Comparison of ENCODE assay signal across 2 cellular contexts in the genomic region with DNA sequence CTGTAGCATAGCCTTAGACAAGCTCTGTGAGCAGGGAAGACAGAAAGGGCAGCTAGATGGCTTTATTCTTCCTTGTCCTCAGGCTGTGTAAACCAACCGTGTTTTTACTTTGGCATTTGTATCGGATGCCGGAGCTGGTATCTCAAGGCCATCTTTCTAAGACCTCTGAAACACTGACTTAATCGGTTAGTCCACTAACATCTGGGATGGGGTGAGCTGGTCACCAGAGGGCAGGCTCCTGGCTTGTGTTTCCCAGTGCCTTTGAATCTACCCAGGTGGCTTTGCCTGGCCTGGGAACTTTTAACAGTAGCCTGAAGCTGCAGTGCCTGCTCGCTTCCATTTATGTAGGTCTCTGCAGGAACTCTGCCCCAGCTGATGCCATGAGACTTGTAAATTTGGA.
TF ChIP-seq lines count a peak whose summit lies in the region.

No MANE protein-coding gene starts in this region.

TF ChIP-seq in H1, 55 proteins besides CTCF, POLR2A, EP300 and RAD21:
- TF ChIP-seq RBBP5 (IDR thresholded peaks at IDR 0.05; ENCODE audit: borderline replicate concordance, low read depth, low read length) = no peak

TF ChIP-seq in HepG2, 621 proteins besides CTCF, POLR2A, EP300 and RAD21:
- TF ChIP-seq ZNF577 (CRISPR knock-in tag; IDR thresholded peaks at IDR 0.05; ENCODE audit: borderline replicate concordance, low read depth) = no peak
- TF ChIP-seq STAG1 (CRISPR knock-in tag; IDR thresholded peaks at IDR 0.05) = peak; percentile 34; the same call in 1 of the 2 replicates
